Comparison of ENCODE assay signal across 9 cellular contexts in the genomic region with DNA sequence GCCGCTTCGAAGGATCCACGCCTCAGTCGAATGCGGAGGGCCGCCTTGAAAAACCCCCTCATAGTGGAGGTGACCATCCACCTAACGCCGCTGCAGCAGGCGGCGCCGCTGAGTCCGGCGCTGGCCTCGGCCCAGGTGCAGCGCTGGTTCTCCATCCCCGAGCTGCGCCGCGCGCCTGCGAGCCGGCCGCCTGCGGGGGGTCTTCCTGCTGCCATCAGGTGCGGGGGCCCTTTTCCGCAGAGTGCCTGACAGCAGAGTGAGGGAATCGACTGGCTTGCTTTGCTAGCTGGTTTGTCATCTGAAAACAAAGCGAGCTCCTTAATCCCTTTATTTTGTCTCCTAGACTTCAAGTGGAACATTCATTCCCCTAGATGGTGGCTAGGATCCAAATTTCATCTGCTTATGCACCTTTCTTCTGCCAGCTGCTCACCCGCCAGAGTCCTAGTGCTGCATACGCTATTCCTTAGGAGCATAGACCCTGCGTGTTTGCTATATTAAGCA. TPM values are rescaled to one million over a fixed set of nuclear protein-coding genes. Genes with fewer than 3 reads are reported as not detected.
DNase-seq lines count a peak whose midpoint lies in the region; ATAC-seq and TF ChIP-seq lines count a peak whose summit lies in the region.
"Had no signal": no experiment of that assay in that cellular context is flagged by ENCODE, and none has a peak within 500 bp of the region (broad histone marks: within the 10 kb centered on the region; RNA-seq: fewer than 3 reads in every experiment).

No MANE protein-coding gene starts in this region.

- peak overlapping the region; percentile 53 for H3K27ac ChIP-seq in upper lobe of right lung
- H3K27ac ChIP-seq: 22Rv1 had no signal

- H3K36me3 ChIP-seq in upper lobe of right lung: no peaks in the 10 kb centered on the region

- no peaks in the 10 kb centered on the region for H3K27me3 ChIP-seq in upper lobe of right lung

- intact Hi-C loops in upper lobe of right lung (cut with DNase I): loop anchor here (5.0 kb wide), 1 partner anchor 122 kb away; no protein-coding TSS in a partner anchor

- peak; percentile 53 for DNase-seq in DMS 273 (lab: John Stamatoyannopoulos, UW; ENCODE audit: unreplicated experiment)
- DNase-seq in DMS 273 treated with DMSO at 0.1 percent for 48 hours (lab: John Stamatoyannopoulos, UW): no peak
- peak; percentile 76 for DNase-seq in NCI-H748 (lab: John Stamatoyannopoulos, UW; ENCODE audit: unreplicated experiment)
- DNase-seq in effector memory CD8-positive, alpha-beta T cell: no peak
- peak; percentile 29 to 47 for DNase-seq in mesothelial cell of epicardium (ENCODE audit: low spot score in 2 of 2, unreplicated experiment in 2 of 2)
- no peak for DNase-seq in upper lobe of right lung
- no peak for DNase-seq in pons (ENCODE audit: low spot score)

- no peak for TF ChIP-seq CTCF in mesothelial cell of epicardium (IDR thresholded peaks at IDR 0.05; ENCODE audit: unreplicated experiment)
- TF ChIP-seq CTCF in upper lobe of right lung (IDR thresholded peaks at IDR 0.05): peak; percentile 30

- H3K27ac Mint-ChIP-seq in effector memory CD8-positive, alpha-beta T cell: no peak overlapping the region
- H3K27ac Mint-ChIP-seq in mesothelial cell of epicardium: no peak overlapping the region

- no peaks in the 10 kb centered on the region for H3K9me3 ChIP-seq in upper lobe of right lung

- no peaks in the 10 kb centered on the region for H3K9me3 Mint-ChIP-seq in effector memory CD8-positive, alpha-beta T cell
- no peaks in the 10 kb centered on the region for H3K9me3 Mint-ChIP-seq in mesothelial cell of epicardium

- peaks cover 0 to under 1% of the 10 kb centered on the region in 2 donors for H3K27me3 Mint-ChIP-seq in effector memory CD8-positive, alpha-beta T cell
- H3K27me3 Mint-ChIP-seq in mesothelial cell of epicardium (ENCODE audit: low read depth): peaks cover 17% of the 10 kb centered on the region

- peaks cover 5 to 6% of the 10 kb centered on the region in 2 donors for H3K4me1 Mint-ChIP-seq in effector memory CD8-positive, alpha-beta T cell (ENCODE audit: low read depth in 2 of 2)
- H3K4me1 Mint-ChIP-seq in mesothelial cell of epicardium: peaks cover 14% of the 10 kb centered on the region

- H3K4me1 ChIP-seq in upper lobe of right lung: peaks cover 7% of the 10 kb centered on the region

- H3K4me3 Mint-ChIP-seq in effector memory CD8-positive, alpha-beta T cell: peak overlapping the region; percentile 70 to 73
- H3K4me3 Mint-ChIP-seq in mesothelial cell of epicardium: peak overlapping the region; percentile 68

- H3K4me3 ChIP-seq in upper lobe of right lung: peak overlapping the region; percentile 59

- no peaks in the 10 kb centered on the region for H3K36me3 Mint-ChIP-seq in effector memory CD8-positive, alpha-beta T cell (ENCODE audit: insufficient read depth)
- H3K36me3 Mint-ChIP-seq in mesothelial cell of epicardium: no peaks in the 10 kb centered on the region

- no peak for ATAC-seq in effector memory CD8-positive, alpha-beta T cell (replicated peaks)
- peak; percentile 82 for ATAC-seq in upper lobe of right lung
- ATAC-seq in GM21390 (IDR thresholded peaks at IDR 0.05; ENCODE audit: unreplicated experiment): no peak

RNA-seq across cellular contexts. Expression of gene DNAL1, which starts 10.4 kb away (rescaled TPM):
- 13.3 to 13.8 TPM (median 13.4 TPM) in 3 replicates for total RNA-seq in mesothelial cell of epicardium
- 16.6 TPM for total RNA-seq in upper lobe of right lung

RNA-seq across cellular contexts. Expression of gene ACOT6, which starts 22.1 kb away (rescaled TPM):
- not detected in 3 replicates for total RNA-seq in mesothelial cell of epicardium
- total RNA-seq in upper lobe of right lung: not detected

RNA-seq across cellular contexts. Expression of gene ACOT4, which starts 42.7 kb away (rescaled TPM):
- total RNA-seq in mesothelial cell of epicardium (1.4 to 1.6 TPM (median 1.5 TPM) in 3 replicates), upper lobe of right lung (4.5 TPM)

Comparison
In these comparisons a context has a peak if more than half of its experiments do, and no peak if none do; other contexts are left out.
1. DNase-seq: peak in DMS 273 (single experiment), NCI-H748 (single experiment) and mesothelial cell of epicardium (2 of 2); none in DMS 273 treated with DMSO at 0.1 percent for 48 hours (single experiment), effector memory CD8-positive, alpha-beta T cell (0 of 3), upper lobe of right lung (single experiment) and pons (single experiment).